In the genomic region with DNA sequence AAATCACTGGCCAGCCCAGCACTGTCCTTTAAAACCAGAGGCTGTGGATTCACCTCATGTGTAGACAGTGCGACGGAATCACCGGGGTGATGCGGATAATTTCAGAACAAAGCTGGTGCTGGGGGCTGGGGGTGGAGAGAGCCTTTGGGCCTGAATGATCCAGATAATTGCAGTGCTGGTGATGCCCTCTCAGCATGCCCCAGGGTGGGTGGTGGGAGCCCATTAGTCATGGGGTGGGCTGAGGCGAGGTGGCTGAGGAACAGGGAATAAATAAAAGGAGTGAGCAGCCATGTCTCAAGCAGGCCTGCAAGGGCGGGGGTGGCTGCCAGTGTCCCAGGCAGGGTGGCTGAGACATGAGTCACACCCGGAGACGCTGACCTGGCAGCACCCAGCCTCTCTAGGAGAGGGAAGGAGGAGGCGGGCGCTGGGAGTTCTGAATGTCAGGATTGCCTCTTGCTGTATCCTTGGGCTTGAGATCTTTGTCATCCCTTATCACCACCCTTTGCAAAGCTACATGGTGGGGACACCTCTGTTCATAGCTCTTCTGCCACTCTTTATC, we compare ENCODE assay signal across 8 cellular contexts.
DNase-seq lines count a peak whose midpoint lies in the region; ATAC-seq and TF ChIP-seq lines count a peak whose summit lies in the region.

No MANE protein-coding gene starts in this region.

- H2AFZ ChIP-seq in osteoblast (ENCODE audit: low read length): peak overlapping the region; percentile 78

- H3K4me1 Mint-ChIP-seq in activated naive CD4-positive, alpha-beta T cell treated with anti-CD3 and anti-CD28 coated beads, Interleukin-2, amount 10 ng/mL, durations not matched to agents 7 days and 5 days: no peaks in the 10 kb centered on the region

- H3K4me3 ChIP-seq in Peyer's patch: no peak overlapping the region
- H3K4me3 ChIP-seq in osteoblast (ENCODE audit: insufficient read depth, low read length): no peak overlapping the region
- H3K4me3 ChIP-seq in effector memory CD4-positive, alpha-beta T cell (ENCODE audit: insufficient read depth, low read depth, low read length, poor library complexity, severe bottlenecking): no peak overlapping the region

- H3K4me3 Mint-ChIP-seq in activated naive CD4-positive, alpha-beta T cell treated with anti-CD3 and anti-CD28 coated beads, Interleukin-2, amount 10 ng/mL, durations not matched to agents 7 days and 5 days: no peak overlapping the region

- peaks cover 4% of the 10 kb centered on the region for H3K27me3 Mint-ChIP-seq in activated naive CD4-positive, alpha-beta T cell treated with anti-CD3 and anti-CD28 coated beads, Interleukin-2, amount 10 ng/mL, durations not matched to agents 7 days and 5 days

- H3K27ac Mint-ChIP-seq in activated naive CD4-positive, alpha-beta T cell treated with anti-CD3 and anti-CD28 coated beads, Interleukin-2, amount 10 ng/mL, durations not matched to agents 7 days and 5 days: no peak overlapping the region

- no peaks in the 10 kb centered on the region for H3K9me3 Mint-ChIP-seq in activated naive CD4-positive, alpha-beta T cell treated with anti-CD3 and anti-CD28 coated beads, Interleukin-2, amount 10 ng/mL, durations not matched to agents 7 days and 5 days

- H3K4me2 ChIP-seq in osteoblast (ENCODE audit: insufficient read depth, low read length): peak overlapping the region; percentile 19

- no peaks in the 10 kb centered on the region for H3K4me1 ChIP-seq in Peyer's patch
- peaks cover 14% of the 10 kb centered on the region for H3K4me1 ChIP-seq in osteoblast (ENCODE audit: insufficient read depth, low read length)
- no peaks in the 10 kb centered on the region for H3K4me1 ChIP-seq in effector memory CD4-positive, alpha-beta T cell (ENCODE audit: control insufficient read depth, insufficient read depth, low read length, poor library complexity, severe bottlenecking)

- H3K27me3 ChIP-seq in Peyer's patch (no peaks in the 10 kb centered on the region), osteoblast (ENCODE audit: insufficient read depth, low read length) (no peaks in the 10 kb centered on the region)
- no peaks in the 10 kb centered on the region for H3K27me3 ChIP-seq in effector memory CD4-positive, alpha-beta T cell (replicated peaks; ENCODE audit: control insufficient read depth, insufficient read depth, low read length, poor library complexity, severe bottlenecking)

- in situ Hi-C loops in Caki2 (cut with HindIII; ENCODE audit: low pct_unique_long_range_greater_than_20kb, low sequenced_read_pairs): no loop called here

- CTCF ChIA-PET in activated naive CD4-positive, alpha-beta T cell treated with anti-CD3 and anti-CD28 coated beads, Interleukin-2, amount 10 ng/mL, durations not matched to agents 7 days and 5 days (lab: Charles Lee): no interaction called here

- H3K9me3 ChIP-seq in Peyer's patch (no peaks in the 10 kb centered on the region), osteoblast (ENCODE audit: low read depth, low read length) (no peaks in the 10 kb centered on the region)
- H3K9me3 ChIP-seq in effector memory CD4-positive, alpha-beta T cell (ENCODE audit: control insufficient read depth, low read length): no peaks in the 10 kb centered on the region

- H3K27ac ChIP-seq in Peyer's patch (no peak overlapping the region), epithelial cell of prostate (peak overlapping the region; percentile 30), osteoblast (ENCODE audit: low read depth, low read length) (peak overlapping the region; percentile 37)
- no peak overlapping the region for H3K27ac ChIP-seq in effector memory CD4-positive, alpha-beta T cell (ENCODE audit: insufficient read depth, low read length, poor library complexity, severe bottlenecking)

- H3K36me3 ChIP-seq in Peyer's patch (no peaks in the 10 kb centered on the region), osteoblast (ENCODE audit: insufficient read depth, low read length) (no peaks in the 10 kb centered on the region)
- no peaks in the 10 kb centered on the region for H3K36me3 ChIP-seq in effector memory CD4-positive, alpha-beta T cell (ENCODE audit: control insufficient read depth, insufficient read depth, low read length)

- H3K79me2 ChIP-seq in osteoblast (ENCODE audit: insufficient read depth, low read length): no peaks in the 10 kb centered on the region

- TF ChIP-seq CTCF in Peyer's patch (IDR thresholded peaks at IDR 0.05) (no peak), osteoblast (IDR thresholded peaks at IDR 0.05; ENCODE audit: extremely low read depth, low read depth, low read length) (no peak)

- no peaks in the 10 kb centered on the region for H3K36me3 Mint-ChIP-seq in activated naive CD4-positive, alpha-beta T cell treated with anti-CD3 and anti-CD28 coated beads, Interleukin-2, amount 10 ng/mL, durations not matched to agents 7 days and 5 days

- no peak for ATAC-seq in GM19455 (IDR thresholded peaks at IDR 0.05; ENCODE audit: unreplicated experiment)

- H4K20me1 ChIP-seq in osteoblast (ENCODE audit: insufficient read depth, low read length): no peaks in the 10 kb centered on the region

- DNase-seq in Caki2 (ENCODE audit: low read depth) (peak; percentile 83), Peyer's patch (peak in 2 of 3 donors; percentile 49 to 63), epithelial cell of prostate (ENCODE audit: low read depth, low spot score) (peak; percentile 27), osteoblast (ENCODE audit: insufficient read length, low spot score, missing footprints) (peak; percentile 98), NCI-H345 (lab: John Stamatoyannopoulos, UW) (no peak)
- DNase-seq in effector memory CD4-positive, alpha-beta T cell: no peak
- no peak for DNase-seq in activated naive CD4-positive, alpha-beta T cell treated with anti-CD3 and anti-CD28 coated beads, Interleukin-2, amount 10 ng/mL, durations not matched to agents 7 days and 5 days

- TF ChIP-seq POLR2A in Peyer's patch (IDR thresholded peaks at IDR 0.05): no peak

Comparison
In these comparisons a context has a peak if more than half of its experiments do, and no peak if none do; other contexts are left out.
1. DNase-seq: peak in Caki2 (single experiment), Peyer's patch (2 of 3), epithelial cell of prostate (single experiment) and osteoblast (single experiment); none in effector memory CD4-positive, alpha-beta T cell (0 of 3), NCI-H345 (single experiment) and activated naive CD4-positive, alpha-beta T cell treated with anti-CD3 and anti-CD28 coated beads, Interleukin-2, amount 10 ng/mL, durations not matched to agents 7 days and 5 days (single experiment).
2. H3K27ac ChIP-seq: peak in epithelial cell of prostate (single experiment) and osteoblast (single experiment); none in Peyer's patch (0 of 4) and effector memory CD4-positive, alpha-beta T cell (single experiment).